Comparison of ENCODE assay signal across 8 cellular contexts in the genomic region with DNA sequence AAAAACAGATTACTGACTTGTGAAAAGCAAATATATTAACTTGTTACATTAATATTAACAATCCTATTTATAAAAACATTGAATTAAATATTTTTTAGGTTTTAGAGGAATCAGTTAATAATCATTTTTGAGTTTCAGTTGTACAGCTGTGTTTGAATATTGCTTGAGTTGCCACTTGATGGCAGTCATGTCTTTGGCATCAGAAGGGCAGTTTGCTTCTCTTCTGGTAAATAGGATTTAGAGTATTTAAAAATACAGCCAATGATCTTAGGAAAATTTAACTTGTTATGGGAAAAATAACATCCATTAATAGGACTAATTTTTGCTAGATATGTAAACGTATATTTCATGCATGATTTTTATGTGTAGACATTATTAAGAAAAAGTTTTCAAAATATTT.
DNase-seq lines count a peak whose midpoint lies in the region; ATAC-seq and TF ChIP-seq lines count a peak whose summit lies in the region.

No MANE protein-coding gene starts in this region.

- H4K20me1 ChIP-seq in PC-9 (ENCODE audit: insufficient read depth): no peaks in the 10 kb centered on the region

- BruUV-seq in PC-9 (replicated peaks; lab: Mats Ljungman, UMichigan): no TSS peak

- H3K9me2 ChIP-seq in PC-9 (ENCODE audit: insufficient read depth): no peaks in the 10 kb centered on the region

- ATAC-seq in heart right ventricle (no peak), left cardiac atrium (no peak), HG02973 (IDR thresholded peaks at IDR 0.05; ENCODE audit: unreplicated experiment) (no peak)

- H3K27me3 ChIP-seq in heart right ventricle (no peaks in the 10 kb centered on the region), PC-9 (ENCODE audit: insufficient read depth, low read depth) (no peaks in the 10 kb centered on the region)

- H3K4me3 ChIP-seq in heart right ventricle: no peak overlapping the region
- no peak overlapping the region for H3K4me3 ChIP-seq in PC-9

- no peak overlapping the region for H3K4me3 Mint-ChIP-seq in type B pancreatic cell

- H3K4me2 ChIP-seq in PC-9: no peak overlapping the region

- H2AFZ ChIP-seq in PC-9: no peak overlapping the region

- no peaks in the 10 kb centered on the region for H3K9me3 Mint-ChIP-seq in type B pancreatic cell

- WGBS in heart right ventricle, 2 donors: 6% methylated on average over 1 of the region's 1 CpG

- CTCF ChIA-PET in PC-9 (lab: Charles Lee): no interaction called here

- POLR2A ChIA-PET in PC-9 (lab: Charles Lee; ENCODE audit: unreplicated experiment): no interaction called here

- intact Hi-C loops in heart right ventricle (cut with DNase I) (loop anchor here in 1 of 10 donors (10.0 kb wide), 1 partner anchor 1562 kb away; no protein-coding TSS in a partner anchor), left cardiac atrium (cut with DNase I) (loop anchor here in 1 of 2 donors (10.0 kb wide), 1 partner anchor 62 kb away; no protein-coding TSS in a partner anchor), PC-9 (cut with micrococcal nuclease; ENCODE audit: unreplicated experiment) (loop anchor here (10.0 kb wide), 1 partner anchor 452 kb away; no protein-coding TSS in a partner anchor)

- H3K9me3 ChIP-seq in heart right ventricle (no peaks in the 10 kb centered on the region), PC-9 (ENCODE audit: insufficient read depth, low read depth) (no peaks in the 10 kb centered on the region)

- H3F3A ChIP-seq in PC-9 (ENCODE audit: insufficient read depth, low read depth): no peaks in the 10 kb centered on the region

- H3K27ac Mint-ChIP-seq in type B pancreatic cell: no peak overlapping the region

- peak in 7 of 9 donors; percentile 30 to 56 (median 37) for TF ChIP-seq CTCF in heart right ventricle (IDR thresholded peaks at IDR 0.05)
- peak; percentile 45; the same call in 1 of the 2 replicates for TF ChIP-seq CTCF in PC-9 (conservative IDR thresholded peaks at IDR 0.05)
- peak; percentile 82 for TF ChIP-seq CTCF in type B pancreatic cell (conservative IDR thresholded peaks at IDR 0.05)

- H3K36me3 ChIP-seq in heart right ventricle (no peaks in the 10 kb centered on the region), PC-9 (ENCODE audit: low read depth) (no peaks in the 10 kb centered on the region)

- H3K36me3 Mint-ChIP-seq in type B pancreatic cell: no peaks in the 10 kb centered on the region

- H3K27me3 Mint-ChIP-seq in type B pancreatic cell: no peaks in the 10 kb centered on the region

- H3K79me2 ChIP-seq in PC-9 (ENCODE audit: low read depth): no peaks in the 10 kb centered on the region

- H3K27ac ChIP-seq in heart right ventricle: no peak overlapping the region
- no peak overlapping the region for H3K27ac ChIP-seq in PC-9

- no peak for DNase-seq in heart right ventricle
- no peak for DNase-seq in left cardiac atrium
- no peak for DNase-seq in PC-9
- DNase-seq in fibroblast of the conjunctiva (ENCODE audit: low read depth): peak; percentile 62
- DNase-seq in type B pancreatic cell (ENCODE audit: extremely low spot score, unreplicated experiment): no peak
- DNase-seq in islet precursor cell: no peak
- DNase-seq in NCI-H526 treated with DMSO at 0.1 percent for 48 hours (lab: John Stamatoyannopoulos, UW): no peak

- H3K4me1 ChIP-seq in heart right ventricle: no peaks in the 10 kb centered on the region
- H3K4me1 ChIP-seq in PC-9 (replicated peaks; ENCODE audit: insufficient read depth): no peaks in the 10 kb centered on the region

- H3K4me1 Mint-ChIP-seq in type B pancreatic cell (ENCODE audit: unreplicated experiment): no peaks in the 10 kb centered on the region
